ENCODE assay signal across 9 cellular contexts in genomic region chr4:180827193-180827592, GRCh38.
A peak's percentile ranks its signal among the peaks of the same experiment; 100 is the strongest.
DNase-seq lines count a peak whose midpoint lies in the region; ATAC-seq and TF ChIP-seq lines count a peak whose summit lies in the region.
"Had no signal": no experiment of that assay in that cellular context is flagged by ENCODE, and none has a peak within 500 bp of the region (broad histone marks: within the 10 kb centered on the region; RNA-seq: fewer than 3 reads in every experiment).

No MANE protein-coding gene starts in this region.

- H2AFZ ChIP-seq in DND-41 (ENCODE audit: low read depth, low read length), result peak overlapping the region; percentile 69

- H3K4me3 Mint-ChIP-seq in progenitor cell of endocrine pancreas (ENCODE audit: low read depth), result no peak overlapping the region
- H3K4me3 Mint-ChIP-seq: T-helper 1 cell treated with Interleukin-12 subunit alpha and Interleukin-12 subunit beta and Interleukin-4 antibody, amounts not matched to agents 30 μg/mL and 1 μg/mL, for 36 hours had no signal

- no peaks in the 10 kb centered on the region for H3K36me3 ChIP-seq in DND-41 (ENCODE audit: insufficient read depth, low read length)

- H3K79me2 ChIP-seq in DND-41 (ENCODE audit: insufficient read depth, low read length), result no peaks in the 10 kb centered on the region

- DNase-seq in DND-41, result peak; percentile 18
- peak; percentile 62 for DNase-seq in RPMI7951 (ENCODE audit: low read depth)
- DNase-seq in fibroblast of the aortic adventitia (ENCODE audit: low read depth), result peak; percentile 50
- no peak for DNase-seq in progenitor cell of endocrine pancreas (ENCODE audit: low spot score, unreplicated experiment)
- DNase-seq in mesenteric fat pad (ENCODE audit: low spot score), result no peak
- DNase-seq in amniotic stem cell (lab: John Stamatoyannopoulos, UW), result no peak
- no peak for DNase-seq in NCI-H1105 treated with DMSO at 0.1 percent for 48 hours (lab: John Stamatoyannopoulos, UW)
- no peak for DNase-seq in 8988T

- H3K4me2 ChIP-seq in DND-41 (ENCODE audit: insufficient read depth, low read length), result peak overlapping the region; percentile 58

- no peaks in the 10 kb centered on the region for H3K9me3 ChIP-seq in DND-41 (ENCODE audit: insufficient read depth, low read length, severe bottlenecking)

- H3K4me3 ChIP-seq in DND-41 (ENCODE audit: low read depth in 1 of 2, low read length in 2 of 2) (peak overlapping the region in 1 of 2 experiments; percentile 32; a peak in 2 of 4 replicates), fibroblast of the aortic adventitia (ENCODE audit: low read depth, low read length) (peak overlapping the region; percentile 53)

- peaks cover 13% of the 10 kb centered on the region for H3K4me1 ChIP-seq in DND-41 (ENCODE audit: insufficient read depth, low read length)

- H3K9me3 Mint-ChIP-seq in progenitor cell of endocrine pancreas (ENCODE audit: low read depth), result peaks cover 4% of the 10 kb centered on the region
- H3K9me3 Mint-ChIP-seq: T-helper 1 cell treated with Interleukin-12 subunit alpha and Interleukin-12 subunit beta and Interleukin-4 antibody, amounts not matched to agents 30 μg/mL and 1 μg/mL, for 36 hours had no signal

- H4K20me1 ChIP-seq in DND-41 (ENCODE audit: insufficient read depth, low read length), result no peaks in the 10 kb centered on the region

- H3K27me3 ChIP-seq in DND-41 (ENCODE audit: insufficient read depth, low read length, poor library complexity), result no peaks in the 10 kb centered on the region

- peak overlapping the region; percentile 12; the same call in 1 of the 2 replicates for H3K9ac ChIP-seq in DND-41 (ENCODE audit: low read depth, low read length)

- H3K36me3 Mint-ChIP-seq in progenitor cell of endocrine pancreas (ENCODE audit: insufficient read depth), result peaks cover 2% of the 10 kb centered on the region

- TF ChIP-seq CTCF in DND-41 (IDR thresholded peaks at IDR 0.05; ENCODE audit: borderline replicate concordance, extremely low read depth, low read length, poor library complexity, severe bottlenecking), result no peak
- no peak for TF ChIP-seq CTCF in fibroblast of the aortic adventitia (IDR thresholded peaks at IDR 0.05; ENCODE audit: insufficient read depth, low read length)
- TF ChIP-seq CTCF in progenitor cell of endocrine pancreas (IDR thresholded peaks at IDR 0.05; ENCODE audit: unreplicated experiment), result no peak

- H3K27ac ChIP-seq in DND-41 (ENCODE audit: low read length), result peak overlapping the region; percentile 32

- no peaks in the 10 kb centered on the region for H3K27me3 Mint-ChIP-seq in progenitor cell of endocrine pancreas

- H3K4me1 Mint-ChIP-seq in progenitor cell of endocrine pancreas (ENCODE audit: low read depth), result peaks cover 3% of the 10 kb centered on the region

- ATAC-seq in DND-41 (ENCODE audit: insufficient read depth, low read depth), result peak; percentile 88

- peak overlapping the region; percentile 39 for H3K27ac Mint-ChIP-seq in progenitor cell of endocrine pancreas
- H3K27ac Mint-ChIP-seq: T-helper 1 cell treated with Interleukin-12 subunit alpha and Interleukin-12 subunit beta and Interleukin-4 antibody, amounts not matched to agents 30 μg/mL and 1 μg/mL, for 36 hours had no signal

Comparison
In these comparisons a context has a peak if more than half of its experiments do, and no peak if none do; other contexts are left out.
1. DNase-seq: peak in DND-41 (single experiment), RPMI7951 (single experiment) and fibroblast of the aortic adventitia (single experiment); none in progenitor cell of endocrine pancreas (single experiment), mesenteric fat pad (single experiment), amniotic stem cell (single experiment), NCI-H1105 treated with DMSO at 0.1 percent for 48 hours (single experiment) and 8988T (single experiment).